Comparison of ENCODE assay signal across 17 cellular contexts in genomic region chr12:94770397-94770759, GRCh38.
DNase-seq lines count a peak whose midpoint lies in the region; ATAC-seq, FAIRE-seq and TF ChIP-seq lines count a peak whose summit lies in the region.
"Had no signal": no experiment of that assay in that cellular context is flagged by ENCODE, and none has a peak within 500 bp of the region (broad histone marks: within the 10 kb centered on the region; RNA-seq: fewer than 3 reads in every experiment).

No MANE protein-coding gene starts in this region.

- H3K9me3 ChIP-seq in Karpas-422 (ENCODE audit: low read length) = no peaks in the 10 kb centered on the region
- no peaks in the 10 kb centered on the region for H3K9me3 ChIP-seq in thyroid gland
- H3K9me3 ChIP-seq: SJCRH30 had no signal

- no peaks in the 10 kb centered on the region for H4K20me1 ChIP-seq in Karpas-422 (ENCODE audit: insufficient read depth, low read depth, low read length)
- H4K20me1 ChIP-seq: BLaER1 had no signal

- H2AFZ ChIP-seq in Karpas-422 (ENCODE audit: low read length) = no peak overlapping the region

- H3K27me3 ChIP-seq in Karpas-422 (ENCODE audit: low read length) = no peaks in the 10 kb centered on the region
- no peaks in the 10 kb centered on the region for H3K27me3 ChIP-seq in thyroid gland
- H3K27me3 ChIP-seq: BLaER1, SJCRH30 had no signal

- peak overlapping the region; percentile 76 for H3K4me2 ChIP-seq in Karpas-422 (ENCODE audit: low read depth, low read length, poor library complexity, severe bottlenecking)

- H3K27ac ChIP-seq in Karpas-422 (ENCODE audit: low read length) = peak overlapping the region; percentile 96
- peak overlapping the region; percentile 73 for H3K27ac ChIP-seq in VCaP
- H3K27ac ChIP-seq in thyroid gland = peak overlapping the region; percentile 30 to 90 (median 66)
- H3K27ac ChIP-seq: BLaER1, SJCRH30 had no signal

- 64 to 77% methylated on average over 1 of the region's 1 CpG for WGBS in thyroid gland, 2 donors

- no peaks in the 10 kb centered on the region for H3K79me2 ChIP-seq in Karpas-422 (ENCODE audit: low read length)

- TF ChIP-seq POLR2A in thyroid gland (IDR thresholded peaks at IDR 0.05) = no peak

- no peak for DNase-seq in Karpas-422
- DNase-seq in thyroid gland = peak in 1 of 2 donors; percentile 31
- no peak for DNase-seq in GM19238 (ENCODE audit: insufficient read length, low spot score)
- DNase-seq: CD8-positive, alpha-beta T cell; DMS79 treated with DMSO at 0.1 percent for 48 hours; GOT3; NCI-H1436; NCI-H1930; NCI-H226; SJCRH30 had no signal

- H3K4me1 ChIP-seq in Karpas-422 (ENCODE audit: low read length) (peaks cover 38% of the 10 kb centered on the region), thyroid gland (peaks cover 33 to 36% of the 10 kb centered on the region in 2 donors)
- H3K4me1 ChIP-seq: SJCRH30 had no signal

- ATAC-seq in HG02870 (IDR thresholded peaks at IDR 0.05; ENCODE audit: unreplicated experiment) (no peak), HG03520 (IDR thresholded peaks at IDR 0.05; ENCODE audit: unreplicated experiment) (no peak)
- ATAC-seq: CD8-positive, alpha-beta T cell; HCT116; HepG2 had no signal

- FAIRE-seq in islet of Langerhans (lab: Jason Lieb, UNC) = peak; percentile 70
- FAIRE-seq: HepG2 had no signal

- intact Hi-C loops in thyroid gland (cut with DNase I) = no loop called here

- TF ChIP-seq CTCF in VCaP (conservative IDR thresholded peaks at IDR 0.05) = no peak
- no peak for TF ChIP-seq CTCF in thyroid gland (IDR thresholded peaks at IDR 0.05)

- H3K9me2 ChIP-seq in Karpas-422 (replicated peaks; ENCODE audit: insufficient read depth, low read length) = no peaks in the 10 kb centered on the region

- H3K9ac ChIP-seq in Karpas-422 (ENCODE audit: low read length) = no peak overlapping the region
- H3K9ac ChIP-seq: BLaER1 had no signal

- H3K4me3 ChIP-seq in Karpas-422 (ENCODE audit: low read length) (no peak overlapping the region), thyroid gland (replicated peaks in 1 of 3) (no peak overlapping the region)
- H3K4me3 ChIP-seq: BLaER1, SJCRH30 had no signal

- H3K36me3 ChIP-seq in Karpas-422 (ENCODE audit: insufficient read depth, low read length) (no peaks in the 10 kb centered on the region), thyroid gland (no peaks in the 10 kb centered on the region)
- H3K36me3 ChIP-seq: BLaER1, SJCRH30 had no signal
